11 cellular contexts compared by ENCODE assay signal in the genomic region with DNA sequence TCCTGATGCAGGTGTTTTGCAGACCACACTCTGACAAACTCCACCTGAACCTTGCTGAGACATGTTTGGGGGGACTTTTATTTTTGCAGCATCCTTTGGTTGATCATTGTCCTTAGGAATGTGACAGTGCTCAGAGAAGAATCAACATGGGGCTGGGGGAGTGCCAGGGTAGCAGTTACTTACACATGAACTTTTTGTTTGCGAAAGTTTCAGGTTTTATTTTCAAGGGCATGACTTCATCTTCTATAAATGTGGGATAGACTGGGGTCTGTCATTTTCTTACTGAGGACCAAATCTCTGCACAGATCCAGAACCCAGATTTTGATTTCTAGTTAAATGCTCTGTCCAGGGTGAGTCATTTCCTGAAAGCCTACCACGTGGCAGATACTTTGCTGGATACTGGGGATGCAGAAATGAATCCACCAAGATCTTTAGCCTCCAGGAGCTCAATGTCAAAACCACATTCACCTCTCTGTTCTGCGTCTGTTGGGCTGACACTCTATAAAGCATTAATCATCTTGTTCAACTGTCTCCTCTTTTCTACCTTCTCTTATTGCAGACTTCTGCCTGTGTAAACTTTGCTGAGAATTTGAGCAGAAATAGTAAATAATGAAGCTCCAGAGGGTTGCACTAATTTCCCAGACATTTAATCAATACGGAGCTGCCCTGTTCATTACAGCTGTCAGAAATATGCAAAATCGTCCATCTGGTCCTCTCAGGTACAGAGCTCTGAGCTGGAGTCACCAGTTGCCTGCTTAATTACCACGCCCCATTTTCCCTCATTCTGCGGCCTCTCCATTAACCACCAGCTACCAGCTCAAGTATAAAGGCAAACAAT.
DNase-seq lines count a peak whose midpoint lies in the region; ATAC-seq, FAIRE-seq and TF ChIP-seq lines count a peak whose summit lies in the region.
"Had no signal": no experiment of that assay in that cellular context is flagged by ENCODE, and none has a peak within 500 bp of the region (broad histone marks: within the 10 kb centered on the region; RNA-seq: fewer than 3 reads in every experiment).

No MANE protein-coding gene starts in this region.

- DNase-seq in COLO668 (lab: John Stamatoyannopoulos, UW; ENCODE audit: unreplicated experiment) (peak; percentile 21), NCI-H1048 (lab: John Stamatoyannopoulos, UW) (peak; percentile 77), astrocyte (ENCODE audit: low read depth) (peak; percentile 83), keratinocyte (ENCODE audit: low read depth, low spot score) (peak; percentile 40), sigmoid colon (no peak), adrenal gland (no peak), left ventricle myocardium superior (no peak)
- DNase-seq in stimulated activated naive CD4-positive, alpha-beta T cell (lab: John Stamatoyannopoulos, UW), result no peak
- DNase-seq: C1 segment of cervical spinal cord; mucosa of descending colon; stimulated activated naive CD4-positive, alpha-beta T cell treated with Interleukin-2 at 50 U/mL for 16 hours had no signal

- H3K79me2 ChIP-seq in astrocyte (ENCODE audit: insufficient read depth, low read length) (no peaks in the 10 kb centered on the region), keratinocyte (ENCODE audit: control insufficient read depth, insufficient read depth, low read length) (no peaks in the 10 kb centered on the region)

- no peak for TF ChIP-seq POLR2A in sigmoid colon (IDR thresholded peaks at IDR 0.05)
- no peak for TF ChIP-seq POLR2A in adrenal gland (IDR thresholded peaks at IDR 0.05)

- H3K27ac ChIP-seq in astrocyte (ENCODE audit: low read depth, low read length) (no peak overlapping the region), keratinocyte (ENCODE audit: control insufficient read depth, insufficient read depth, low read length) (no peak overlapping the region), sigmoid colon (no peak overlapping the region), adrenal gland (no peak overlapping the region)

- H3K4me3 ChIP-seq in astrocyte (ENCODE audit: insufficient read depth, low read depth, low read length), result no peak overlapping the region
- no peak overlapping the region for H3K4me3 ChIP-seq in keratinocyte (ENCODE audit: control insufficient read depth in 2 of 3, extremely low read depth in 1 of 3, insufficient read depth in 2 of 3, low read depth in 1 of 3, low read length in 3 of 3)
- no peak overlapping the region for H3K4me3 ChIP-seq in sigmoid colon
- no peak overlapping the region for H3K4me3 ChIP-seq in adrenal gland
- H3K4me3 ChIP-seq: mucosa of descending colon had no signal

- H3K9me1 ChIP-seq in keratinocyte (ENCODE audit: control insufficient read depth, extremely low read depth, insufficient read depth, low read length), result peaks cover 3% of the 10 kb centered on the region

- peak overlapping the region; percentile 62 for H3K4me2 ChIP-seq in astrocyte (ENCODE audit: low read length)
- peak overlapping the region; percentile 50 for H3K4me2 ChIP-seq in keratinocyte (ENCODE audit: control insufficient read depth, extremely low read depth, insufficient read depth, low read depth, low read length)

- peak overlapping the region; percentile 55 for H3K27ac Mint-ChIP-seq in astrocyte (ENCODE audit: unreplicated experiment)

- dilution Hi-C loops in keratinocyte (cut with MboI; ENCODE audit: extremely low pct_ligation_motif_present, low sequenced_read_pairs), result no loop called here

- H2AFZ ChIP-seq in astrocyte (ENCODE audit: low read depth, low read length) (peak overlapping the region; percentile 6), keratinocyte (ENCODE audit: control insufficient read depth, low read length) (no peak overlapping the region)

- peaks cover 13% of the 10 kb centered on the region for H3K4me1 Mint-ChIP-seq in astrocyte (ENCODE audit: low read depth, unreplicated experiment)

- H3K36me3 ChIP-seq in astrocyte (ENCODE audit: insufficient read depth, low read length) (no peaks in the 10 kb centered on the region), keratinocyte (ENCODE audit: control insufficient read depth in 2 of 2, extremely low read depth in 1 of 2, insufficient read depth in 2 of 2, low read length in 2 of 2) (no peaks in the 10 kb centered on the region), sigmoid colon (no peaks in the 10 kb centered on the region), adrenal gland (replicated peaks in 1 of 2) (no peaks in the 10 kb centered on the region)

- H3K9me3 ChIP-seq in astrocyte (ENCODE audit: insufficient read depth, low read depth, low read length) (no peaks in the 10 kb centered on the region), keratinocyte (ENCODE audit: control insufficient read depth, low read depth, low read length) (no peaks in the 10 kb centered on the region), sigmoid colon (no peaks in the 10 kb centered on the region), adrenal gland (replicated peaks in 1 of 3) (no peaks in the 10 kb centered on the region)
- H3K9me3 ChIP-seq: mucosa of descending colon had no signal

- H3K27me3 ChIP-seq in astrocyte (ENCODE audit: insufficient read depth, low read length), result no peaks in the 10 kb centered on the region
- no peaks in the 10 kb centered on the region for H3K27me3 ChIP-seq in keratinocyte (ENCODE audit: control insufficient read depth, extremely low read depth, insufficient read depth, low read length)
- H3K27me3 ChIP-seq in sigmoid colon, result no peaks in the 10 kb centered on the region
- peaks cover 8% of the 10 kb centered on the region for H3K27me3 ChIP-seq in adrenal gland

- H3K9me3 Mint-ChIP-seq in astrocyte (ENCODE audit: unreplicated experiment), result no peaks in the 10 kb centered on the region

- WGBS in sigmoid colon, 2 donors, result 36 to 51% methylated on average over 7 of the region's 7 CpGs
- 56 to 62% (median 60%) methylated on average over 7 of the region's 7 CpGs for WGBS in adrenal gland, 4 donors

- no peak for TF ChIP-seq EP300 in sigmoid colon (IDR thresholded peaks at IDR 0.05)

- H3K9ac ChIP-seq in astrocyte (ENCODE audit: low read length) (no peak overlapping the region), keratinocyte (ENCODE audit: control insufficient read depth, extremely low read depth, insufficient read depth, low read length) (no peak overlapping the region)

- FAIRE-seq in astrocyte (lab: Jason Lieb, UNC), result peak; percentile 99
- FAIRE-seq in keratinocyte (lab: Jason Lieb, UNC), result peak; percentile 84

- no peaks in the 10 kb centered on the region for H3K36me3 Mint-ChIP-seq in astrocyte (ENCODE audit: low read depth, unreplicated experiment)

- H3K27me3 Mint-ChIP-seq in astrocyte (ENCODE audit: low read depth, unreplicated experiment), result peaks cover 8% of the 10 kb centered on the region

- H3K4me1 ChIP-seq in astrocyte (ENCODE audit: insufficient read depth, low read length) (peaks cover 11% of the 10 kb centered on the region), keratinocyte (ENCODE audit: control insufficient read depth, extremely low read depth, insufficient read depth, low read length) (peaks cover 24% of the 10 kb centered on the region), sigmoid colon (no peaks in the 10 kb centered on the region), adrenal gland (replicated peaks in 1 of 2) (no peaks in the 10 kb centered on the region)

- TF ChIP-seq CTCF in astrocyte (IDR thresholded peaks at IDR 0.05; ENCODE audit: insufficient read depth, low read depth, low read length) (no peak), keratinocyte (optimal IDR thresholded peaks at IDR 0.05 in 1 of 3, IDR thresholded peaks at IDR 0.05 in 1 of 3, conservative IDR thresholded peaks at IDR 0.05 in 1 of 3; ENCODE audit: extremely low read depth in 1 of 3, insufficient read depth in 2 of 3, low read length in 3 of 3) (no peak), sigmoid colon (IDR thresholded peaks at IDR 0.05) (no peak), adrenal gland (IDR thresholded peaks at IDR 0.05) (no peak)

- H4K20me1 ChIP-seq in astrocyte (ENCODE audit: insufficient read depth, low read length) (no peaks in the 10 kb centered on the region), keratinocyte (ENCODE audit: control insufficient read depth, extremely low read depth, insufficient read depth, low read length) (no peaks in the 10 kb centered on the region)

- intact Hi-C loops in sigmoid colon (cut with DNase I) (no loop called here), adrenal gland (cut with DNase I) (no loop called here), left ventricle myocardium superior (cut with micrococcal nuclease) (no loop called here)

- ATAC-seq in left ventricle myocardium superior, result no peak
- ATAC-seq: mucosa of descending colon had no signal

- H3K4me3 Mint-ChIP-seq in astrocyte (ENCODE audit: unreplicated experiment), result no peak overlapping the region

Comparison
In these comparisons a context has a peak if more than half of its experiments do, and no peak if none do; other contexts are left out.
1. DNase-seq: peak in COLO668 (single experiment), NCI-H1048 (single experiment), astrocyte (single experiment) and keratinocyte (single experiment); none in sigmoid colon (single experiment), stimulated activated naive CD4-positive, alpha-beta T cell (0 of 6), adrenal gland (0 of 7) and left ventricle myocardium superior (single experiment).